In genomic region chr3:4938583-4938982, GRCh38 we compare ENCODE assay signal across 25 cellular contexts. TPM values are rescaled to one million over a fixed set of nuclear protein-coding genes. Genes with fewer than 3 reads are reported as not detected.
DNase-seq lines count a peak whose midpoint lies in the region; ATAC-seq and FAIRE-seq lines count a peak whose summit lies in the region.
"Had no signal": no experiment of that assay in that cellular context is flagged by ENCODE, and none has a peak within 500 bp of the region (broad histone marks: within the 10 kb centered on the region; RNA-seq: fewer than 3 reads in every experiment).

No MANE protein-coding gene starts in this region.

- peak; percentile 52 for DNase-seq in activated CD4-positive, alpha-beta T cell treated with anti-CD3 and anti-CD28 coated beads, Interleukin-2, amount 10 ng/mL, durations not matched to agents 24 days and 14 days
- no peak for DNase-seq in activated CD4-positive, alpha-beta T cell treated with anti-CD3 and anti-CD28 coated beads, Interleukin-2, amount 10 ng/mL, durations not matched to agents 7 days and 5 days
- DNase-seq in MV-4-11 (lab: John Stamatoyannopoulos, UW) (peak; percentile 34), trophoblast cell (no peak), HTR-8/SVneo (ENCODE audit: insufficient read length, low spot score) (no peak)
- DNase-seq in stimulated activated naive CD8-positive, alpha-beta T cell treated with anti-CD3 and anti-CD28 coated beads, Interleukin-15, Interleukin-2, amounts not matched to agents 100 U/mL and 50 U/mL, for 24 hours: no peak
- DNase-seq in T-helper 2 cell treated with Interferon-gamma antibody and Interleukin-4, amounts not matched to agents 5 μg/mL and 100 μg/mL, for 36 hours (ENCODE audit: low spot score): no peak
- DNase-seq: Caco-2; CD4-positive, CD25-positive, alpha-beta regulatory T cell; CD8-positive, alpha-beta T cell; DMS 273 treated with DMSO at 0.1 percent for 48 hours; DMS79; GDM1; H9 had no signal

- H2BK5ac ChIP-seq in trophoblast cell (ENCODE audit: low read depth, low read length, poor library complexity): no peak overlapping the region

- H2BK12ac ChIP-seq in trophoblast cell (ENCODE audit: low read length): peak overlapping the region; percentile 72

- H3K27me3 ChIP-seq in trophoblast cell (ENCODE audit: insufficient read depth, low read length): no peaks in the 10 kb centered on the region
- H3K27me3 ChIP-seq: BLaER1 had no signal

- peaks cover 2% of the 10 kb centered on the region for H3K36me3 Mint-ChIP-seq in activated CD4-positive, alpha-beta T cell treated with anti-CD3 and anti-CD28 coated beads, Interleukin-2, amount 10 ng/mL, durations not matched to agents 24 days and 14 days (ENCODE audit: low read depth)
- H3K36me3 Mint-ChIP-seq in activated CD4-positive, alpha-beta T cell treated with anti-CD3 and anti-CD28 coated beads, Interleukin-2, amount 10 ng/mL, durations not matched to agents 7 days and 5 days (ENCODE audit: low read depth): peaks cover 4% of the 10 kb centered on the region
- peaks cover 5% of the 10 kb centered on the region for H3K36me3 Mint-ChIP-seq in T-helper 2 cell treated with Interferon-gamma antibody and Interleukin-4, amounts not matched to agents 5 μg/mL and 100 μg/mL, for 36 hours (ENCODE audit: low read depth)
- H3K36me3 Mint-ChIP-seq: CD4-positive, CD25-positive, alpha-beta regulatory T cell; CD8-positive, alpha-beta T cell had no signal

- H3K27me3 Mint-ChIP-seq in activated CD4-positive, alpha-beta T cell treated with anti-CD3 and anti-CD28 coated beads, Interleukin-2, amount 10 ng/mL, durations not matched to agents 24 days and 14 days: no peaks in the 10 kb centered on the region
- H3K27me3 Mint-ChIP-seq in activated CD4-positive, alpha-beta T cell treated with anti-CD3 and anti-CD28 coated beads, Interleukin-2, amount 10 ng/mL, durations not matched to agents 7 days and 5 days: peaks cover 4% of the 10 kb centered on the region
- no peaks in the 10 kb centered on the region for H3K27me3 Mint-ChIP-seq in T-helper 2 cell treated with Interferon-gamma antibody and Interleukin-4, amounts not matched to agents 5 μg/mL and 100 μg/mL, for 36 hours (ENCODE audit: low read depth)
- H3K27me3 Mint-ChIP-seq: B cell had no signal

- peaks cover 22% of the 10 kb centered on the region for H3K4me1 Mint-ChIP-seq in activated CD4-positive, alpha-beta T cell treated with anti-CD3 and anti-CD28 coated beads, Interleukin-2, amount 10 ng/mL, durations not matched to agents 24 days and 14 days
- H3K4me1 Mint-ChIP-seq in activated CD4-positive, alpha-beta T cell treated with anti-CD3 and anti-CD28 coated beads, Interleukin-2, amount 10 ng/mL, durations not matched to agents 7 days and 5 days: peaks cover 15% of the 10 kb centered on the region
- H3K4me1 Mint-ChIP-seq in T-helper 2 cell treated with Interferon-gamma antibody and Interleukin-4, amounts not matched to agents 5 μg/mL and 100 μg/mL, for 36 hours (ENCODE audit: low read depth): peaks cover 17% of the 10 kb centered on the region
- H3K4me1 Mint-ChIP-seq: H9 had no signal

- H3K36me3 ChIP-seq in trophoblast cell (ENCODE audit: control insufficient read depth in 1 of 2, insufficient read depth in 2 of 2, low read length in 2 of 2): no peaks in the 10 kb centered on the region
- H3K36me3 ChIP-seq: BLaER1 had no signal

- WGBS in trophoblast cell (ENCODE audit: extremely low coverage, insufficient coverage, insufficient read length): no CpG with 5 or more reads among the region's 2 CpGs

- no peak overlapping the region for H3K23ac ChIP-seq in trophoblast cell (ENCODE audit: low read length)

- H3K4ac ChIP-seq in trophoblast cell (ENCODE audit: low read depth, low read length): no peak overlapping the region

- H3K9ac ChIP-seq in trophoblast cell (ENCODE audit: low read length): no peak overlapping the region
- H3K9ac ChIP-seq: BLaER1, GM23248 had no signal

- no peak for ATAC-seq in stimulated activated naive CD8-positive, alpha-beta T cell treated with anti-CD3 and anti-CD28 coated beads, Interleukin-15, Interleukin-2, amounts not matched to agents 100 U/mL and 50 U/mL, for 24 hours
- ATAC-seq: CD8-positive, alpha-beta T cell; GM12878; HCT116 had no signal

- POLR2A ChIA-PET in activated CD4-positive, alpha-beta T cell treated with anti-CD3 and anti-CD28 coated beads, Interleukin-2, amount 10 ng/mL, durations not matched to agents 7 days and 5 days (lab: Charles Lee): no interaction called here

- H2AK5ac ChIP-seq in trophoblast cell (ENCODE audit: low read length): no peak overlapping the region

- CTCF ChIA-PET in activated CD4-positive, alpha-beta T cell treated with anti-CD3 and anti-CD28 coated beads, Interleukin-2, amount 10 ng/mL, durations not matched to agents 7 days and 5 days (lab: Charles Lee): interaction anchor here (0.8 to 2.7 kb wide), 4 partner anchors 11 to 218 kb away, joined by 3 to 7 read pairs (median 3); no protein-coding TSS in a partner anchor

- H4K8ac ChIP-seq in trophoblast cell (ENCODE audit: low read depth, low read length): no peak overlapping the region

- intact Hi-C loops in activated CD4-positive, alpha-beta T cell treated with anti-CD3 and anti-CD28 coated beads, Interleukin-2, amount 10 ng/mL, durations not matched to agents 24 days and 14 days (cut with micrococcal nuclease): no loop called here

- no peak overlapping the region for H3K4me3 Mint-ChIP-seq in activated CD4-positive, alpha-beta T cell treated with anti-CD3 and anti-CD28 coated beads, Interleukin-2, amount 10 ng/mL, durations not matched to agents 24 days and 14 days
- H3K4me3 Mint-ChIP-seq in activated CD4-positive, alpha-beta T cell treated with anti-CD3 and anti-CD28 coated beads, Interleukin-2, amount 10 ng/mL, durations not matched to agents 7 days and 5 days: no peak overlapping the region
- no peak overlapping the region for H3K4me3 Mint-ChIP-seq in T-helper 2 cell treated with Interferon-gamma antibody and Interleukin-4, amounts not matched to agents 5 μg/mL and 100 μg/mL, for 36 hours
- H3K4me3 Mint-ChIP-seq: B cell; CD4-positive, CD25-positive, alpha-beta regulatory T cell; CD8-positive, alpha-beta T cell; H9 had no signal

- peak overlapping the region; percentile 69 for H2BK120ac ChIP-seq in trophoblast cell (ENCODE audit: insufficient read depth, low read length, poor library complexity)

- H4K91ac ChIP-seq in trophoblast cell (ENCODE audit: low read depth, low read length): no peak overlapping the region

- no peak for FAIRE-seq in HTR-8/SVneo (lab: Jason Lieb, UNC)
- FAIRE-seq: A204.1, D721Med, GM12878, GM18507, H1 had no signal

- no peaks in the 10 kb centered on the region for H3K9me3 ChIP-seq in trophoblast cell (ENCODE audit: insufficient read depth, low read depth, low read length)
- H3K9me3 ChIP-seq: BLaER1 had no signal

- H3K27ac ChIP-seq in trophoblast cell (ENCODE audit: low read depth, low read length): no peak overlapping the region
- H3K27ac ChIP-seq: 22Rv1, BLaER1, C4-2B, GM23248 had no signal

- no peak overlapping the region for H3K14ac ChIP-seq in trophoblast cell (ENCODE audit: low read length)

- H3K18ac ChIP-seq in trophoblast cell (ENCODE audit: low read length): no peak overlapping the region

- no peak overlapping the region for H3K27ac Mint-ChIP-seq in activated CD4-positive, alpha-beta T cell treated with anti-CD3 and anti-CD28 coated beads, Interleukin-2, amount 10 ng/mL, durations not matched to agents 24 days and 14 days
- H3K27ac Mint-ChIP-seq in activated CD4-positive, alpha-beta T cell treated with anti-CD3 and anti-CD28 coated beads, Interleukin-2, amount 10 ng/mL, durations not matched to agents 7 days and 5 days: no peak overlapping the region
- H3K27ac Mint-ChIP-seq in T-helper 2 cell treated with Interferon-gamma antibody and Interleukin-4, amounts not matched to agents 5 μg/mL and 100 μg/mL, for 36 hours: no peak overlapping the region
- H3K27ac Mint-ChIP-seq: B cell; CD4-positive, CD25-positive, alpha-beta regulatory T cell; CD8-positive, alpha-beta T cell; H9 had no signal

- peaks cover 0 to 2% of the 10 kb centered on the region in 2 experiments for H3K4me1 ChIP-seq in trophoblast cell (ENCODE audit: control insufficient read depth in 1 of 2, insufficient read depth in 2 of 2, low read length in 2 of 2)
- H3K4me1 ChIP-seq: BLaER1, Caco-2 had no signal

- no peak overlapping the region for H2AFZ ChIP-seq in trophoblast cell (ENCODE audit: insufficient read depth, low read length, poor library complexity)
- H2AFZ ChIP-seq: GM23248 had no signal

- H3K4me2 ChIP-seq in trophoblast cell (ENCODE audit: low read length): no peak overlapping the region
- H3K4me2 ChIP-seq: BLaER1 had no signal

- H3K79me2 ChIP-seq in trophoblast cell (ENCODE audit: control insufficient read depth, insufficient read depth, low read length, poor library complexity): no peaks in the 10 kb centered on the region

- H3K4me3 ChIP-seq in trophoblast cell (ENCODE audit: low read depth, low read length): no peak overlapping the region
- H3K4me3 ChIP-seq: BLaER1, GM12878, GM23248 had no signal

- no peak overlapping the region for H4K12ac ChIP-seq in trophoblast cell (ENCODE audit: low read depth, low read length)

- H3K79me1 ChIP-seq in trophoblast cell (ENCODE audit: low read length): peaks cover 2% of the 10 kb centered on the region

- H3K9me3 Mint-ChIP-seq in activated CD4-positive, alpha-beta T cell treated with anti-CD3 and anti-CD28 coated beads, Interleukin-2, amount 10 ng/mL, durations not matched to agents 24 days and 14 days: peaks cover 3% of the 10 kb centered on the region
- H3K9me3 Mint-ChIP-seq in activated CD4-positive, alpha-beta T cell treated with anti-CD3 and anti-CD28 coated beads, Interleukin-2, amount 10 ng/mL, durations not matched to agents 7 days and 5 days: peaks cover 6% of the 10 kb centered on the region
- H3K9me3 Mint-ChIP-seq in T-helper 2 cell treated with Interferon-gamma antibody and Interleukin-4, amounts not matched to agents 5 μg/mL and 100 μg/mL, for 36 hours: no peaks in the 10 kb centered on the region
- H3K9me3 Mint-ChIP-seq: CD4-positive, CD25-positive, alpha-beta regulatory T cell; CD8-positive, alpha-beta T cell; H9 had no signal

RNA-seq across cellular contexts. Expression of gene BHLHE40, which starts 40.7 kb away (rescaled TPM):
- 368 and 375 TPM in 2 replicates for total RNA-seq in activated CD4-positive, alpha-beta T cell treated with anti-CD3 and anti-CD28 coated beads, Interleukin-2, amount 10 ng/mL, durations not matched to agents 24 days and 14 days
- total RNA-seq in activated CD4-positive, alpha-beta T cell treated with anti-CD3 and anti-CD28 coated beads, Interleukin-2, amount 10 ng/mL, durations not matched to agents 7 days and 5 days: 100 to 1,000 TPM; 105 to 112 TPM
- polyA plus RNA-seq in trophoblast cell (2013): 173 and 187 TPM in 2 replicates

Comparison
In these comparisons a context has a peak if more than half of its experiments do, and no peak if none do; other contexts are left out.
1. DNase-seq: peak in activated CD4-positive, alpha-beta T cell treated with anti-CD3 and anti-CD28 coated beads, Interleukin-2, amount 10 ng/mL, durations not matched to agents 24 days and 14 days (single experiment) and MV-4-11 (single experiment); none in activated CD4-positive, alpha-beta T cell treated with anti-CD3 and anti-CD28 coated beads, Interleukin-2, amount 10 ng/mL, durations not matched to agents 7 days and 5 days (single experiment), trophoblast cell (0 of 2), HTR-8/SVneo (single experiment), stimulated activated naive CD8-positive, alpha-beta T cell treated with anti-CD3 and anti-CD28 coated beads, Interleukin-15, Interleukin-2, amounts not matched to agents 100 U/mL and 50 U/mL, for 24 hours (single experiment) and T-helper 2 cell treated with Interferon-gamma antibody and Interleukin-4, amounts not matched to agents 5 μg/mL and 100 μg/mL, for 36 hours (single experiment).